ENCODE assay signal across 28 cellular contexts in genomic region chr4:38639245-38639644, GRCh38.
"Had no signal": no experiment of that assay in that cellular context is flagged by ENCODE, and none has a peak within 500 bp of the region (broad histone marks: within the 10 kb centered on the region; RNA-seq: fewer than 3 reads in every experiment).

No MANE protein-coding gene starts in this region.

- H3K4me3 ChIP-seq: neural progenitor cell, ovary, psoas muscle, skin epidermis, smooth muscle cell, spleen, suprapubic skin, testis, tibial artery, transverse colon, upper lobe of right lung, uterus had no signal

- H3K9me3 ChIP-seq: ovary, psoas muscle, suprapubic skin, testis, tibial artery, transverse colon, upper lobe of right lung, uterus had no signal

- DNase-seq: natural killer cell; occipital lobe; ovary; posterior cingulate gyrus; psoas muscle; right cardiac atrium; spleen; stimulated activated CD4-positive, alpha-beta T cell treated with anti-CD3 and anti-CD28 coated beads, Interleukin-12 subunit alpha, Interleukin-12 subunit beta, amount 100 ng/mL, for 4 hours; stimulated activated CD4-positive, alpha-beta T cell treated with anti-CD3 and anti-CD28 coated beads, Interleukin-1b, Interleukin-23, amount 100 ng/mL, for 48 hours; stimulated activated CD4-positive, alpha-beta T cell treated with anti-CD3 and anti-CD28 coated beads, Interleukin-4, amount 100 ng/mL, for 1 hour; stimulated activated CD4-positive, alpha-beta T cell treated with anti-CD3 and anti-CD28 coated beads, Interleukin-4, amount 100 ng/mL, for 4 hours; stimulated activated CD8-positive, alpha-beta memory T cell treated with anti-CD3 and anti-CD28 coated beads, Interleukin-4, amount 100 ng/mL, for 48 hours; stimulated activated naive CD4-positive, alpha-beta T cell; stimulated activated naive CD8-positive, alpha-beta T cell treated with anti-CD3 and anti-CD28 coated beads, Interleukin-15, amount 100 ng/mL, for 72 hours; stimulated activated naive CD8-positive, alpha-beta T cell treated with anti-CD3 and anti-CD28 coated beads, Interleukin-15, Interleukin-2, amounts not matched to agents 100 U/mL and 50 U/mL, for 24 hours; substantia nigra; testis; tibial artery; transverse colon; upper lobe of right lung; uterus had no signal

- H3K36me3 ChIP-seq: neural progenitor cell, ovary, spleen, suprapubic skin, tibial artery, transverse colon, upper lobe of right lung, uterus had no signal

- H3K27ac ChIP-seq: neural progenitor cell, ovary, parathyroid adenoma, psoas muscle, skin epidermis, spleen, suprapubic skin, testis, tibial artery, transverse colon, upper lobe of right lung, uterus had no signal

- H3K4me1 ChIP-seq: neural progenitor cell, parathyroid adenoma, psoas muscle, spleen, testis, transverse colon, upper lobe of right lung, uterus had no signal

- ATAC-seq: natural killer cell; psoas muscle; right cardiac atrium; sciatic nerve; stimulated activated memory B cell treated with anti-CD40 and anti-IgM and Interleukin-4, amounts not matched to agents 10 μg/mL and 1 μg/mL and 100 μg/mL, for 72 hours; stimulated activated naive CD8-positive, alpha-beta T cell treated with anti-CD3 and anti-CD28 coated beads, Interleukin-15, amount 100 ng/mL, for 72 hours; stimulated activated naive CD8-positive, alpha-beta T cell treated with anti-CD3 and anti-CD28 coated beads, Interleukin-15, Interleukin-2, amounts not matched to agents 100 U/mL and 50 U/mL, for 24 hours; upper lobe of right lung had no signal

- H3K27me3 ChIP-seq: neural progenitor cell, ovary, spleen, suprapubic skin, testis, tibial artery, transverse colon, upper lobe of right lung, uterus had no signal
